23 cellular contexts compared by ENCODE assay signal in the genomic region with DNA sequence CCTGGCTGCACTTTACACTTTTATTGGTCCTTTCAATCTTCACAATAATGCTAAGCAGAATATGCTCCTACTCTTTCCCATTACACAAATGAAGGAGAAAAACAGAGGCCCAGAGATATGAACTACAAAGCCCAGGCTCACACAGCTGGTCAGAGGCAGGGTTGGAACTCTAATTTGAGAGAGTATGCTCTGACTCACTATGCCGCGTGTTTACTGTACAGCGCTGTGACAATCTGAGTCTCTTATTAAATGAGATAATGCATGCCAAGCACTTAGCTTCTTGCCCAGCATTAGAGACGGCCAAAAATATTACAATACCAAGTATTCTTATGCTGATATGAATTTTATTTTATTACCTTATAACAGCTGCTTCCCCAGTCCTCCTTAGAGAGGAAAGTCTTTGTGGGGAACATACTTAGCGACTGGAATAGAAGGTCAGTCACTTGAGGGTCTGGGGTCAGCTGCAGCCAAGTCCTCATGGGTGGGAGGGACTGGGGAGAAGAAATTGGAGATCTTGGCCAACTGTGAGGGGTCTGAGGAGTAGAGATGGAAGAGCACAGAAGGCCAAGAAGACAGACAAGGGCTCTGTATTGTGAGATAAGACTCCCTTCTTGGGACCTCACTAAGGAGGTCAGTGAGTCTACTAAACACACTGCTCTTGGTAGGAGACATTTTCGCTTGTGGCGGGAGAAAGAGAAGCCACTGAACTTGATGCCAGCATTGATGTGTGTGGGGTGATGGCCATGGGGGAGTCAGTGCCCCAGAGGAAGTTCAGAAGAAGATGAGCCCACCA.
DNase-seq lines count a peak whose midpoint lies in the region; ATAC-seq and TF ChIP-seq lines count a peak whose summit lies in the region.
"Had no signal": no experiment of that assay in that cellular context is flagged by ENCODE, and none has a peak within 500 bp of the region (broad histone marks: within the 10 kb centered on the region; RNA-seq: fewer than 3 reads in every experiment).

No MANE protein-coding gene starts in this region.

- no peak overlapping the region for H3K4me3 ChIP-seq in Peyer's patch
- no peak overlapping the region for H3K4me3 ChIP-seq in gastroesophageal sphincter
- H3K4me3 ChIP-seq in A673 (ENCODE audit: low read depth, low read length, poor library complexity, severe bottlenecking): no peak overlapping the region
- H3K4me3 ChIP-seq: neural progenitor cell had no signal

- no peak for TF ChIP-seq EP300 in gastroesophageal sphincter (IDR thresholded peaks at IDR 0.05)

- ATAC-seq in gastroesophageal sphincter: no peak
- ATAC-seq in HG02970 (IDR thresholded peaks at IDR 0.05; ENCODE audit: low FRiP score, unreplicated experiment): no peak
- ATAC-seq: foreskin keratinocyte, HepG2 had no signal

- peak; percentile 60 for DNase-seq in ELR (ENCODE audit: low read depth)
- DNase-seq in Peyer's patch: no peak
- DNase-seq in stromal cell of bone marrow (ENCODE audit: low read depth): peak; percentile 45
- no peak for DNase-seq in NCI-H2029 treated with DMSO at 0.1 percent for 48 hours (lab: John Stamatoyannopoulos, UW)
- no peak for DNase-seq in A673 (ENCODE audit: low spot score)
- DNase-seq: activated CD4-positive, alpha-beta T cell treated with anti-CD3 and anti-CD28 coated beads, Interleukin-2, amount 10 ng/mL, durations not matched to agents 7 days and 5 days; activated naive CD4-positive, alpha-beta T cell treated with Interleukin-2 at 50 U/mL for 16 hours; aorta; CD4-positive, CD25-positive, alpha-beta regulatory T cell; foreskin keratinocyte; H7; kidney glomerular epithelial cell; midbrain; MM.1S; NCI-H187 treated with DMSO at 0.1 percent for 48 hours; NCI-H345; NK-92 treated with Interleukin-12 subunit alpha and Interleukin-12 subunit beta, amount 100 ng/mL, for 24 hours; right cardiac atrium; SW 1271 had no signal

- H3K27ac ChIP-seq in Peyer's patch (peak overlapping the region in 3 of 4 donors; percentile 9 to 45 (median 44)), gastroesophageal sphincter (peak overlapping the region in 3 of 4 donors; percentile 39 to 68 (median 67)), A673 (ENCODE audit: low read depth, low read length, poor library complexity, severe bottlenecking) (no peak overlapping the region)
- H3K27ac ChIP-seq: foreskin keratinocyte, neural progenitor cell had no signal

- POLR2A ChIA-PET in A673 (lab: Charles Lee; ENCODE audit: low non-redundant PET): no interaction called here

- no peaks in the 10 kb centered on the region for H3K9me3 ChIP-seq in Peyer's patch
- H3K9me3 ChIP-seq in gastroesophageal sphincter: peaks cover 0 to 13% (median 0%) of the 10 kb centered on the region in 3 donors
- no peaks in the 10 kb centered on the region for H3K9me3 ChIP-seq in A673 (ENCODE audit: low read depth, low read length, poor library complexity, severe bottlenecking)

- H3K27me3 ChIP-seq in Peyer's patch: no peaks in the 10 kb centered on the region
- no peaks in the 10 kb centered on the region for H3K27me3 ChIP-seq in gastroesophageal sphincter
- no peaks in the 10 kb centered on the region for H3K27me3 ChIP-seq in A673 (replicated peaks; ENCODE audit: insufficient read depth, low read depth, low read length, poor library complexity)
- H3K27me3 ChIP-seq: foreskin keratinocyte, neural progenitor cell had no signal

- BruUV-seq in A673 (replicated peaks; lab: Mats Ljungman, UMichigan): no TSS peak

- 64 to 92% methylated on average over 2 to 7 of the region's 7 CpGs for WGBS in gastroesophageal sphincter (ENCODE audit: low coverage in 1 of 2), 2 donors

- no peak for TF ChIP-seq CTCF in Peyer's patch (IDR thresholded peaks at IDR 0.05)
- TF ChIP-seq CTCF in gastroesophageal sphincter (IDR thresholded peaks at IDR 0.05): no peak
- no peak for TF ChIP-seq CTCF in A673 (conservative IDR thresholded peaks at IDR 0.05; ENCODE audit: low read depth, low read length)

- H3K4me1 ChIP-seq in Peyer's patch (no peaks in the 10 kb centered on the region), gastroesophageal sphincter (peaks cover 0 to 13% (median 0%) of the 10 kb centered on the region in 3 donors), A673 (ENCODE audit: insufficient read depth, low read length, poor library complexity, severe bottlenecking) (no peaks in the 10 kb centered on the region)
- H3K4me1 ChIP-seq: neural progenitor cell had no signal

- H3K36me3 ChIP-seq in Peyer's patch: no peaks in the 10 kb centered on the region
- H3K36me3 ChIP-seq in gastroesophageal sphincter: no peaks in the 10 kb centered on the region
- H3K36me3 ChIP-seq in A673 (ENCODE audit: insufficient read depth, low read length, poor library complexity, severe bottlenecking): no peaks in the 10 kb centered on the region
- H3K36me3 ChIP-seq: neural progenitor cell had no signal

- intact Hi-C loops in A673 (cut with micrococcal nuclease; ENCODE audit: unreplicated experiment): no loop called here

- TF ChIP-seq POLR2A in Peyer's patch (IDR thresholded peaks at IDR 0.05) (no peak), gastroesophageal sphincter (IDR thresholded peaks at IDR 0.05) (no peak)

- CTCF ChIA-PET in A673 (lab: Charles Lee): no interaction called here

Comparison
In these comparisons a context has a peak if more than half of its experiments do, and no peak if none do; other contexts are left out.
1. DNase-seq: peak in ELR (single experiment) and stromal cell of bone marrow (single experiment); none in Peyer's patch (0 of 3), NCI-H2029 treated with DMSO at 0.1 percent for 48 hours (single experiment) and A673 (single experiment).